ENCODE assay signal across 17 cellular contexts in the genomic region with DNA sequence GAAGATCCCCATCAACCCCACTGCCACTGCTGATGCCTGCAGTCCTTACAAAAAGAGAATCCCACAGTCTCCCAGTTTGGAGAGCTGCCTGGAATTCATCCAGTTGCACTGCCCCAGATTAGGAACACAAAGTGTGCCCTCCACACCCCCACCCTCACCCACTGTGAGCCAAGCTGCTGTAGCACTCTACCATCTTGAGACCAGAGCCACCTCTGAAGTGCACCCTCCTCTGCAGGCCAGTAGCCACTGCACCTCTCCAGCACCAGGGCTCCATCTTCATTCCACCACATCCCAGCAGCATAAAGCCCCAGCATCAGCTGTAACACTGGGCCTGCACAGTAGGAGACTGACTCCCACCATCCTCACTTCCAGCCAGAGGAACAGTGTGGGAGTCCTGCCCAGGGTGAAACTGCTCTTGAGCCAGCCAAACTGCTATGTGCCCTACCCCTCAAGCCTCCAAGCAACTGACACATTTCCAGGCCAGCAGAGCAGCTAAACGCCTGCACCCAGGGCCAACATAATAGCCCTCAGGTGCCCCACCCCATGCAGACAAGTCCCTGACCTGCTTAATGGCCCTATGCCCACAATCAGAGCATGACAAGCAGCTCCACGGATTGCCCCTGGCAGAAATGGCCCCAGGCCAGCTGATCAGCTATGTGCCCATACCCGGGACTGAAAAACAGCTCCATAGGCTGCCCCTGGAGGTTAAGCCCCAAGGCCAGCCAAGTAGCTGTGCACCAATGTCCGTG.
DNase-seq lines count a peak whose midpoint lies in the region; ATAC-seq and TF ChIP-seq lines count a peak whose summit lies in the region.
"Had no signal": no experiment of that assay in that cellular context is flagged by ENCODE, and none has a peak within 500 bp of the region (broad histone marks: within the 10 kb centered on the region; RNA-seq: fewer than 3 reads in every experiment).

No MANE protein-coding gene starts in this region.

- no peaks in the 10 kb centered on the region for H3F3A ChIP-seq in GM23338 (replicated peaks; ENCODE audit: low read depth)

- no peak overlapping the region for H3K4me2 ChIP-seq in GM23338

- intact Hi-C loops in right cardiac atrium (cut with DNase I): no loop called here

- DNase-seq in GM23338 (ENCODE audit: low spot score) (no peak), WTC11 (ENCODE audit: low spot score) (no peak), right cardiac atrium (no peak), renal cortical epithelial cell (ENCODE audit: low read depth) (peak; percentile 13), LoVo (ENCODE audit: low spot score) (no peak)
- DNase-seq: COR-L47, EL, HCEC 1CT, NCI-H1436, NCI-H2029 treated with DMSO at 0.1 percent for 48 hours, NCI-H2171 treated with DMSO at 0.1 percent for 48 hours, NCI-H446 treated with DMSO at 0.1 percent for 48 hours, NCI-H748 treated with DMSO at 0.1 percent for 48 hours, OCI-M1, RPMI8226 had no signal

- 85% methylated on average over 4 of the region's 4 CpGs for WGBS in right cardiac atrium

- H3K9me2 ChIP-seq in GM23338 (ENCODE audit: insufficient read depth): peaks cover 4% of the 10 kb centered on the region; the same call in 1 of the 2 replicates

- H3K27ac ChIP-seq in GM23338 (ENCODE audit: low read depth) (no peak overlapping the region), right cardiac atrium (ENCODE audit: low read length) (no peak overlapping the region)

- ATAC-seq in GM23338 (peak; percentile 36; the same call in 2 of the 3 replicates), WTC11 (0 out of 2 replicates have a peak, but pooled peaks have one; percentile 32), right cardiac atrium (peak; percentile 24 to 32), HG02678 (IDR thresholded peaks at IDR 0.05; ENCODE audit: unreplicated experiment) (no peak), GM21367 (IDR thresholded peaks at IDR 0.05; ENCODE audit: unreplicated experiment) (no peak)

- H3K36me3 ChIP-seq in GM23338 (ENCODE audit: insufficient read depth): no peaks in the 10 kb centered on the region

- H2AFZ ChIP-seq in GM23338: no peak overlapping the region

- H3K27ac Mint-ChIP-seq in GM23338 (no peak overlapping the region), WTC11 (no peak overlapping the region)

- POLR2A ChIA-PET in WTC11 (lab: Charles Lee): no interaction called here

- peaks cover 7% of the 10 kb centered on the region for H3K27me3 Mint-ChIP-seq in GM23338 (ENCODE audit: insufficient read depth, low read depth, poor library complexity)
- no peaks in the 10 kb centered on the region for H3K27me3 Mint-ChIP-seq in WTC11 (ENCODE audit: low read depth)

- H3K36me3 Mint-ChIP-seq in GM23338 (ENCODE audit: low read depth): peaks cover 15% of the 10 kb centered on the region
- peaks cover 26% of the 10 kb centered on the region for H3K36me3 Mint-ChIP-seq in WTC11

- H3K4me1 ChIP-seq in GM23338 (ENCODE audit: insufficient read depth) (no peaks in the 10 kb centered on the region), right cardiac atrium (ENCODE audit: control insufficient read depth, insufficient read depth, low read length) (no peaks in the 10 kb centered on the region)

- no peaks in the 10 kb centered on the region for H4K20me1 ChIP-seq in GM23338 (replicated peaks; ENCODE audit: insufficient read depth)

- H3K27me3 ChIP-seq in GM23338 (ENCODE audit: insufficient read depth) (no peaks in the 10 kb centered on the region), right cardiac atrium (ENCODE audit: control insufficient read depth, insufficient read depth) (no peaks in the 10 kb centered on the region)

- no peak for TF ChIP-seq CTCF in GM23338 (conservative IDR thresholded peaks at IDR 0.05; ENCODE audit: low read depth in 2 of 2)
- no peak for TF ChIP-seq CTCF in WTC11 (IDR thresholded peaks at IDR 0.05)

- H3K4me3 Mint-ChIP-seq in GM23338 (no peak overlapping the region), WTC11 (no peak overlapping the region)

- no peaks in the 10 kb centered on the region for H3K79me2 ChIP-seq in GM23338 (replicated peaks; ENCODE audit: insufficient read depth)

- CTCF ChIA-PET in WTC11 (lab: Charles Lee): interaction anchor here (0.6 to 1.0 kb wide), 2 partner anchors 97 to 406 kb away, joined by 3 to 4 read pairs; no protein-coding TSS in a partner anchor

- no peaks in the 10 kb centered on the region for H3K9me3 ChIP-seq in right cardiac atrium (ENCODE audit: control insufficient read depth, low read length)

- no peaks in the 10 kb centered on the region for H3K4me1 Mint-ChIP-seq in GM23338
- no peaks in the 10 kb centered on the region for H3K4me1 Mint-ChIP-seq in WTC11

- peaks cover 11% of the 10 kb centered on the region; the same call in 2 of the 3 replicates for H3K9me3 Mint-ChIP-seq in GM23338
- peaks cover 25% of the 10 kb centered on the region for H3K9me3 Mint-ChIP-seq in WTC11

- H3K4me3 ChIP-seq in GM23338 (no peak overlapping the region), right cardiac atrium (ENCODE audit: low read length) (no peak overlapping the region)

TF ChIP-seq in GM23338, 12 proteins besides CTCF, POLR2A, EP300 and RAD21 (continues in another document):
- TF ChIP-seq EZH2phosphoT487 (IDR thresholded peaks at IDR 0.05; ENCODE audit: unreplicated experiment): no peak
- TF ChIP-seq NANOG (IDR thresholded peaks at IDR 0.05; ENCODE audit: borderline replicate concordance): no peak
- TF ChIP-seq CREB1 (CRISPR knock-in tag; IDR thresholded peaks at IDR 0.05; ENCODE audit: low read depth): no peak
- TF ChIP-seq, protein P1, sequence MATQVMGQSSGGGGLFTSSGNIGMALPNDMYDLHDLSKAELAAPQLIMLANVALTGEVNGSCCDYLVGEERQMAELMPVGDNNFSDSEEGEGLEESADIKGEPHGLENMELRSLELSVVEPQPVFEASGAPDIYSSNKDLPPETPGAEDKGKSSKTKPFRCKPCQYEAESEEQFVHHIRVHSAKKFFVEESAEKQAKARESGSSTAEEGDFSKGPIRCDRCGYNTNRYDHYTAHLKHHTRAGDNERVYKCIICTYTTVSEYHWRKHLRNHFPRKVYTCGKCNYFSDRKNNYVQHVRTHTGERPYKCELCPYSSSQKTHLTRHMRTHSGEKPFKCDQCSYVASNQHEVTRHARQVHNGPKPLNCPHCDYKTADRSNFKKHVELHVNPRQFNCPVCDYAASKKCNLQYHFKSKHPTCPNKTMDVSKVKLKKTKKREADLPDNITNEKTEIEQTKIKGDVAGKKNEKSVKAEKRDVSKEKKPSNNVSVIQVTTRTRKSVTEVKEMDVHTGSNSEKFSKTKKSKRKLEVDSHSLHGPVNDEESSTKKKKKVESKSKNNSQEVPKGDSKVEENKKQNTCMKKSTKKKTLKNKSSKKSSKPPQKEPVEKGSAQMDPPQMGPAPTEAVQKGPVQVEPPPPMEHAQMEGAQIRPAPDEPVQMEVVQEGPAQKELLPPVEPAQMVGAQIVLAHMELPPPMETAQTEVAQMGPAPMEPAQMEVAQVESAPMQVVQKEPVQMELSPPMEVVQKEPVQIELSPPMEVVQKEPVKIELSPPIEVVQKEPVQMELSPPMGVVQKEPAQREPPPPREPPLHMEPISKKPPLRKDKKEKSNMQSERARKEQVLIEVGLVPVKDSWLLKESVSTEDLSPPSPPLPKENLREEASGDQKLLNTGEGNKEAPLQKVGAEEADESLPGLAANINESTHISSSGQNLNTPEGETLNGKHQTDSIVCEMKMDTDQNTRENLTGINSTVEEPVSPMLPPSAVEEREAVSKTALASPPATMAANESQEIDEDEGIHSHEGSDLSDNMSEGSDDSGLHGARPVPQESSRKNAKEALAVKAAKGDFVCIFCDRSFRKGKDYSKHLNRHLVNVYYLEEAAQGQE (IDR thresholded peaks at IDR 0.05; ENCODE audit: unreplicated experiment): no peak
- TF ChIP-seq POLR2AphosphoS5 (IDR thresholded peaks at IDR 0.05; ENCODE audit: low read depth): no peak

TF ChIP-seq in WTC11, 78 proteins besides CTCF, POLR2A, EP300 and RAD21 (continues in another document):
- TF ChIP-seq ESRRA (CRISPR knock-in tag; IDR thresholded peaks at IDR 0.05; ENCODE audit: borderline replicate concordance) (no peak), TP53 (CRISPR knock-in tag; IDR thresholded peaks at IDR 0.05) (no peak), TEAD1 (CRISPR knock-in tag; IDR thresholded peaks at IDR 0.05) (no peak)
- TF ChIP-seq, protein P2, sequence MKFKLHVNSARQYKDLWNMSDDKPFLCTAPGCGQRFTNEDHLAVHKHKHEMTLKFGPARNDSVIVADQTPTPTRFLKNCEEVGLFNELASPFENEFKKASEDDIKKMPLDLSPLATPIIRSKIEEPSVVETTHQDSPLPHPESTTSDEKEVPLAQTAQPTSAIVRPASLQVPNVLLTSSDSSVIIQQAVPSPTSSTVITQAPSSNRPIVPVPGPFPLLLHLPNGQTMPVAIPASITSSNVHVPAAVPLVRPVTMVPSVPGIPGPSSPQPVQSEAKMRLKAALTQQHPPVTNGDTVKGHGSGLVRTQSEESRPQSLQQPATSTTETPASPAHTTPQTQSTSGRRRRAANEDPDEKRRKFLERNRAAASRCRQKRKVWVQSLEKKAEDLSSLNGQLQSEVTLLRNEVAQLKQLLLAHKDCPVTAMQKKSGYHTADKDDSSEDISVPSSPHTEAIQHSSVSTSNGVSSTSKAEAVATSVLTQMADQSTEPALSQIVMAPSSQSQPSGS (CRISPR knock-in tag; IDR thresholded peaks at IDR 0.05; ENCODE audit: borderline replicate concordance, low read depth): no peak
- TF ChIP-seq, protein P3, sequence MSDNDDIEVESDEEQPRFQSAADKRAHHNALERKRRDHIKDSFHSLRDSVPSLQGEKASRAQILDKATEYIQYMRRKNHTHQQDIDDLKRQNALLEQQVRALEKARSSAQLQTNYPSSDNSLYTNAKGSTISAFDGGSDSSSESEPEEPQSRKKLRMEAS (CRISPR knock-in tag; IDR thresholded peaks at IDR 0.05): no peak

Comparison
In these comparisons a context has a peak if more than half of its experiments do, and no peak if none do; other contexts are left out.
1. ATAC-seq: peak in GM23338 (single experiment), WTC11 (single experiment) and right cardiac atrium (2 of 2); none in HG02678 (single experiment) and GM21367 (single experiment).